1 cellular context compared by ENCODE assay signal in the genomic region with DNA sequence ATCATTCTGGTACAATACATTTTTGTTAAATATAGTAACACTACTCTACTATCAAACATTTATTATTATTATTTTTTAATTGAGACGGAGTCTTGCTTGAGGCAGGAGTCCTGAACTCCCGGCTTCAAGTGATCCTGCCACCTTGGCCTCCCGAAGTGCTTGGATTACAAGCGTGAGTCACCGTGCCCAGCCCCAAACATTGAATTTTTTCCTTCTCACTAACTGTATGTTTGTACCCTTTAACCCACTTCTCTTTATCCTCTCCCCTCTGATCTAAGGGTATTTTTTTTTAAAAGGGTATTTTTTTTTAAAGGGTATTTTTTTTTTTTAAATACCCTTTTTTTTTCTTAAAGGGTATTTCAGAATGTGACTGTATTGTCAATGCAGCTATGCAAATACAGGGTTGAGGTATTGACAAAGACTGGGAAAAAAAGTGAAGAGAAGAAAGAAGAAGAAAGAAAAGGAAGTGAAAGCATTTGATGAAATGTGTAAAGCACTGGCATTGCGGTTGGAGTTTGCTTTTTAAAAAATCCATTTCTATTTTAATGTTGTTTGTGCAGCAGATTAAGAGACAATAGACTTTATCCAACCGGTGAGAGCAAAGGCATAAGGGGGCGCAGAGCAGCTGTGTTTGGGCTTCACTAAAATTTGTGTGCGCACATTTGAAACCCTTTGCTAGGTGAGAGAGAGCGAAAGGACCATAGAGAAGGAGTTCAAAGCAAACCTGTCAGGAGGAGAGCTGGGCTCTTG.
A peak's percentile ranks its signal among the peaks of the same experiment; 100 is the strongest.
TF ChIP-seq lines count a peak whose summit lies in the region.

No MANE protein-coding gene starts in this region.

TF ChIP-seq in GM12878, 131 proteins besides CTCF, POLR2A, EP300 and RAD21 (continued from another document and continues in another):
- TF ChIP-seq, protein P1, sequence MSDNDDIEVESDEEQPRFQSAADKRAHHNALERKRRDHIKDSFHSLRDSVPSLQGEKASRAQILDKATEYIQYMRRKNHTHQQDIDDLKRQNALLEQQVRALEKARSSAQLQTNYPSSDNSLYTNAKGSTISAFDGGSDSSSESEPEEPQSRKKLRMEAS (IDR thresholded peaks at IDR 0.05; ENCODE audit: low read depth, low read length) = no peak
- TF ChIP-seq ZZZ3 (IDR thresholded peaks at IDR 0.05; ENCODE audit: control insufficient read depth, insufficient read length, low read depth) (no peak), CREM (IDR thresholded peaks at IDR 0.05; ENCODE audit: low read depth) (peak; percentile 40; the same call in 1 of the 2 replicates), E4F1 (IDR thresholded peaks at IDR 0.05; ENCODE audit: borderline replicate concordance, partially characterized antibody) (no peak), FOXM1 (IDR thresholded peaks at IDR 0.05; ENCODE audit: low read depth, low read length) (peak; percentile 51; the same call in 1 of the 2 replicates), CEBPB (IDR thresholded peaks at IDR 0.05; ENCODE audit: borderline replicate concordance in 1 of 2, low read depth in 2 of 2, low read length in 2 of 2) (no peak), ZNF274 (IDR thresholded peaks at IDR 0.05; ENCODE audit: insufficient read depth, insufficient read length) (no peak), PAX8 (IDR thresholded peaks at IDR 0.05) (no peak), CREB1 (IDR thresholded peaks at IDR 0.05; ENCODE audit: low read depth) (no peak), KLF5 (IDR thresholded peaks at IDR 0.05; ENCODE audit: partially characterized antibody) (no peak), ZBED1 (IDR thresholded peaks at IDR 0.05; ENCODE audit: borderline replicate concordance) (no peak), ETV6 (conservative IDR thresholded peaks at IDR 0.05 in 1 of 2, IDR thresholded peaks at IDR 0.05 in 1 of 2; ENCODE audit: borderline replicate concordance in 1 of 2, low read depth in 1 of 2) (no peak), STAT3 (IDR thresholded peaks at IDR 0.05; ENCODE audit: low read depth, low read length) (peak; percentile 91; the same call in 1 of the 2 replicates), TCF3 (IDR thresholded peaks at IDR 0.05; ENCODE audit: borderline replicate concordance, insufficient read depth, low read depth, low read length) (0 out of 2 replicates have a peak, but pooled peaks have one; percentile 31), BACH1 (IDR thresholded peaks at IDR 0.05; ENCODE audit: borderline replicate concordance) (no peak), SRF (IDR thresholded peaks at IDR 0.05; ENCODE audit: low read depth in 2 of 2, low read length in 2 of 2) (no peak), MEF2B (IDR thresholded peaks at IDR 0.05; ENCODE audit: partially characterized antibody, poor library complexity, severe bottlenecking) (no peak), MTA3 (IDR thresholded peaks at IDR 0.05; ENCODE audit: borderline replicate concordance, low read length) (peak; percentile 68; the same call in 1 of the 2 replicates), SMC3 (IDR thresholded peaks at IDR 0.05; ENCODE audit: borderline replicate concordance, low read length) (peak; percentile 24; the same call in 1 of the 2 replicates), TCF12 (IDR thresholded peaks at IDR 0.05; ENCODE audit: low read depth, low read length) (peak; percentile 75), BCLAF1 (IDR thresholded peaks at IDR 0.05) (no peak), SMARCA5 (IDR thresholded peaks at IDR 0.05) (no peak; the same call in 1 of the 2 replicates), ZNF217 (IDR thresholded peaks at IDR 0.05) (no peak; the same call in 1 of the 2 replicates), RAD51 (IDR thresholded peaks at IDR 0.05) (no peak), USF2 (IDR thresholded peaks at IDR 0.05; ENCODE audit: borderline replicate concordance, low read depth, low read length) (no peak), CHD2 (IDR thresholded peaks at IDR 0.05; ENCODE audit: borderline replicate concordance, low read depth, low read length) (peak; percentile 68; the same call in 1 of the 2 replicates), GABPA (IDR thresholded peaks at IDR 0.05; ENCODE audit: low read depth) (no peak), RBBP5 (conservative IDR thresholded peaks at IDR 0.05) (peak; percentile 85; the same call in 1 of the 2 replicates), RELA (IDR thresholded peaks at IDR 0.05; ENCODE audit: borderline replicate concordance, partially characterized antibody) (no peak), JUNB (IDR thresholded peaks at IDR 0.05) (peak; percentile 43), TCF7 (IDR thresholded peaks at IDR 0.05; ENCODE audit: borderline replicate concordance) (peak; percentile 81), CBFB (IDR thresholded peaks at IDR 0.05; ENCODE audit: low read depth) (peak; percentile 44; the same call in 1 of the 2 replicates), FOXK2 (IDR thresholded peaks at IDR 0.05) (no peak), TAF1 (IDR thresholded peaks at IDR 0.05; ENCODE audit: borderline replicate concordance, low read depth, low read length) (no peak), SIX5 (IDR thresholded peaks at IDR 0.05; ENCODE audit: low read depth, low read length, severe bottlenecking) (no peak), IKZF2 (IDR thresholded peaks at IDR 0.05) (peak; percentile 96), WRNIP1 (IDR thresholded peaks at IDR 0.05; ENCODE audit: borderline replicate concordance, low read depth, low read length) (no peak), GATAD2B (conservative IDR thresholded peaks at IDR 0.05; ENCODE audit: low read depth) (peak; percentile 47; the same call in 1 of the 2 replicates), POLR2AphosphoS5 (IDR thresholded peaks at IDR 0.05; ENCODE audit: low read length) (no peak), SMAD1 (IDR thresholded peaks at IDR 0.05; ENCODE audit: low read depth, partially characterized antibody) (no peak)
- TF ChIP-seq, protein P2, sequence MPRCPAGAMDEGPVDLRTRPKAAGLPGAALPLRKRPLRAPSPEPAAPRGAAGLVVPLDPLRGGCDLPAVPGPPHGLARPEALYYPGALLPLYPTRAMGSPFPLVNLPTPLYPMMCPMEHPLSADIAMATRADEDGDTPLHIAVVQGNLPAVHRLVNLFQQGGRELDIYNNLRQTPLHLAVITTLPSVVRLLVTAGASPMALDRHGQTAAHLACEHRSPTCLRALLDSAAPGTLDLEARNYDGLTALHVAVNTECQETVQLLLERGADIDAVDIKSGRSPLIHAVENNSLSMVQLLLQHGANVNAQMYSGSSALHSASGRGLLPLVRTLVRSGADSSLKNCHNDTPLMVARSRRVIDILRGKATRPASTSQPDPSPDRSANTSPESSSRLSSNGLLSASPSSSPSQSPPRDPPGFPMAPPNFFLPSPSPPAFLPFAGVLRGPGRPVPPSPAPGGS (IDR thresholded peaks at IDR 0.05; ENCODE audit: borderline replicate concordance, insufficient read depth, low read depth, low read length, poor library complexity, severe bottlenecking) = peak; percentile 49
- TF ChIP-seq, protein P3, sequence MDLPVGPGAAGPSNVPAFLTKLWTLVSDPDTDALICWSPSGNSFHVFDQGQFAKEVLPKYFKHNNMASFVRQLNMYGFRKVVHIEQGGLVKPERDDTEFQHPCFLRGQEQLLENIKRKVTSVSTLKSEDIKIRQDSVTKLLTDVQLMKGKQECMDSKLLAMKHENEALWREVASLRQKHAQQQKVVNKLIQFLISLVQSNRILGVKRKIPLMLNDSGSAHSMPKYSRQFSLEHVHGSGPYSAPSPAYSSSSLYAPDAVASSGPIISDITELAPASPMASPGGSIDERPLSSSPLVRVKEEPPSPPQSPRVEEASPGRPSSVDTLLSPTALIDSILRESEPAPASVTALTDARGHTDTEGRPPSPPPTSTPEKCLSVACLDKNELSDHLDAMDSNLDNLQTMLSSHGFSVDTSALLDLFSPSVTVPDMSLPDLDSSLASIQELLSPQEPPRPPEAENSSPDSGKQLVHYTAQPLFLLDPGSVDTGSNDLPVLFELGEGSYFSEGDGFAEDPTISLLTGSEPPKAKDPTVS (IDR thresholded peaks at IDR 0.05; ENCODE audit: low read depth, low read length) = no peak
- TF ChIP-seq, protein P4, sequence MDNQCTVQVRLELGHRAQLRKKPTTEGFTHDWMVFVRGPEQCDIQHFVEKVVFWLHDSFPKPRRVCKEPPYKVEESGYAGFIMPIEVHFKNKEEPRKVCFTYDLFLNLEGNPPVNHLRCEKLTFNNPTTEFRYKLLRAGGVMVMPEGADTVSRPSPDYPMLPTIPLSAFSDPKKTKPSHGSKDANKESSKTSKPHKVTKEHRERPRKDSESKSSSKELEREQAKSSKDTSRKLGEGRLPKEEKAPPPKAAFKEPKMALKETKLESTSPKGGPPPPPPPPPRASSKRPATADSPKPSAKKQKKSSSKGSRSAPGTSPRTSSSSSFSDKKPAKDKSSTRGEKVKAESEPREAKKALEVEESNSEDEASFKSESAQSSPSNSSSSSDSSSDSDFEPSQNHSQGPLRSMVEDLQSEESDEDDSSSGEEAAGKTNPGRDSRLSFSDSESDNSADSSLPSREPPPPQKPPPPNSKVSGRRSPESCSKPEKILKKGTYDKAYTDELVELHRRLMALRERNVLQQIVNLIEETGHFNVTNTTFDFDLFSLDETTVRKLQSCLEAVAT (IDR thresholded peaks at IDR 0.05) = peak; percentile 44; the same call in 1 of the 2 replicates
- TF ChIP-seq, protein P5, sequence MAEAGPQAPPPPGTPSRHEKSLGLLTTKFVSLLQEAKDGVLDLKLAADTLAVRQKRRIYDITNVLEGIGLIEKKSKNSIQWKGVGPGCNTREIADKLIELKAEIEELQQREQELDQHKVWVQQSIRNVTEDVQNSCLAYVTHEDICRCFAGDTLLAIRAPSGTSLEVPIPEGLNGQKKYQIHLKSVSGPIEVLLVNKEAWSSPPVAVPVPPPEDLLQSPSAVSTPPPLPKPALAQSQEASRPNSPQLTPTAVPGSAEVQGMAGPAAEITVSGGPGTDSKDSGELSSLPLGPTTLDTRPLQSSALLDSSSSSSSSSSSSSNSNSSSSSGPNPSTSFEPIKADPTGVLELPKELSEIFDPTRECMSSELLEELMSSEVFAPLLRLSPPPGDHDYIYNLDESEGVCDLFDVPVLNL (IDR thresholded peaks at IDR 0.05; ENCODE audit: low read depth, low read length) = no peak
- TF ChIP-seq, protein P6, sequence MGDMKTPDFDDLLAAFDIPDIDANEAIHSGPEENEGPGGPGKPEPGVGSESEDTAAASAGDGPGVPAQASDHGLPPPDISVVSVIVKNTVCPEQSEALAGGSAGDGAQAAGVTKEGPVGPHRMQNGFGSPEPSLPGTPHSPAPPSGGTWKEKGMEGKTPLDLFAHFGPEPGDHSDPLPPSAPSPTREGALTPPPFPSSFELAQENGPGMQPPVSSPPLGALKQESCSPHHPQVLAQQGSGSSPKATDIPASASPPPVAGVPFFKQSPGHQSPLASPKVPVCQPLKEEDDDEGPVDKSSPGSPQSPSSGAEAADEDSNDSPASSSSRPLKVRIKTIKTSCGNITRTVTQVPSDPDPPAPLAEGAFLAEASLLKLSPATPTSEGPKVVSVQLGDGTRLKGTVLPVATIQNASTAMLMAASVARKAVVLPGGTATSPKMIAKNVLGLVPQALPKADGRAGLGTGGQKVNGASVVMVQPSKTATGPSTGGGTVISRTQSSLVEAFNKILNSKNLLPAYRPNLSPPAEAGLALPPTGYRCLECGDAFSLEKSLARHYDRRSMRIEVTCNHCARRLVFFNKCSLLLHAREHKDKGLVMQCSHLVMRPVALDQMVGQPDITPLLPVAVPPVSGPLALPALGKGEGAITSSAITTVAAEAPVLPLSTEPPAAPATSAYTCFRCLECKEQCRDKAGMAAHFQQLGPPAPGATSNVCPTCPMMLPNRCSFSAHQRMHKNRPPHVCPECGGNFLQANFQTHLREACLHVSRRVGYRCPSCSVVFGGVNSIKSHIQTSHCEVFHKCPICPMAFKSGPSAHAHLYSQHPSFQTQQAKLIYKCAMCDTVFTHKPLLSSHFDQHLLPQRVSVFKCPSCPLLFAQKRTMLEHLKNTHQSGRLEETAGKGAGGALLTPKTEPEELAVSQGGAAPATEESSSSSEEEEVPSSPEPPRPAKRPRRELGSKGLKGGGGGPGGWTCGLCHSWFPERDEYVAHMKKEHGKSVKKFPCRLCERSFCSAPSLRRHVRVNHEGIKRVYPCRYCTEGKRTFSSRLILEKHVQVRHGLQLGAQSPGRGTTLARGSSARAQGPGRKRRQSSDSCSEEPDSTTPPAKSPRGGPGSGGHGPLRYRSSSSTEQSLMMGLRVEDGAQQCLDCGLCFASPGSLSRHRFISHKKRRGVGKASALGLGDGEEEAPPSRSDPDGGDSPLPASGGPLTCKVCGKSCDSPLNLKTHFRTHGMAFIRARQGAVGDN (IDR thresholded peaks at IDR 0.05) = no peak
